Comparison of ENCODE assay signal across 2 cellular contexts in the genomic region with DNA sequence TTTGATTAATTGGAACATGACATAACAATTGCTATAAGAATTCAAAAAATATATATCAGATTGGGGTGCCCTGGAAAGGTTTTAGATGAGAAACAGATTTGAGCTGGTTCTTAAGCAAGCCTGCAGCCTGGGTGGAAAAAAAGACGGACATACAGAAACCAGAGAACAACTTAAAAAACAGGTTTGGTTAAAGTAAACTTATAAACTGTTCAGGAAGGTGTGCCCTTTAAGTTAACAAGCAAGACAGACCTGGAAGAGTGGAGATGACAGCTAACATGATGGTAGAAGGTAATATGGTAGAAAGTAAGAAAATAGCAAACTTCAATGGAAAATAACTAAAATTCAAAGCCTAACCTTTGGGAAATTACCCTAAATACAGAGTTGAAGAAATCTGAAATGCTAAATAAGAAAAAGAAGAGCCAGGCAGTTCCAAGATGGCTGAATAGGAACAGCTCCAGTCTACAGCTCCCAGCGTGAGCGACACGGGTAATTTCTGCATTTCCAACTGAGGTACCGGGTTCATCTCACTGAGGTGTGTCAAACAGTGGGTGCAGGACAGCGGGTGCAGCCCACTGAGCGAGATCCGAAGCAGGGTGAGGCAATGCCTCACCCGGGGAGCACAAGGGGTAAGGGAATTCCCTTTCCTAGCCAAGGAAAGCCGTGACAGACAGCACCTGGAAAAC.
TF ChIP-seq lines count a peak whose summit lies in the region.

No MANE protein-coding gene starts in this region.

TF ChIP-seq in SK-N-SH, 30 proteins besides CTCF, POLR2A, EP300 and RAD21 (continued from another document):
- TF ChIP-seq, protein P1, sequence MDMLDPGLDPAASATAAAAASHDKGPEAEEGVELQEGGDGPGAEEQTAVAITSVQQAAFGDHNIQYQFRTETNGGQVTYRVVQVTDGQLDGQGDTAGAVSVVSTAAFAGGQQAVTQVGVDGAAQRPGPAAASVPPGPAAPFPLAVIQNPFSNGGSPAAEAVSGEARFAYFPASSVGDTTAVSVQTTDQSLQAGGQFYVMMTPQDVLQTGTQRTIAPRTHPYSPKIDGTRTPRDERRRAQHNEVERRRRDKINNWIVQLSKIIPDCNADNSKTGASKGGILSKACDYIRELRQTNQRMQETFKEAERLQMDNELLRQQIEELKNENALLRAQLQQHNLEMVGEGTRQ (IDR thresholded peaks at IDR 0.05; ENCODE audit: borderline replicate concordance, low read depth, low read length) = no peak
- TF ChIP-seq TEAD4 (IDR thresholded peaks at IDR 0.05; ENCODE audit: borderline replicate concordance, insufficient read depth) (no peak), FOXJ3 (CRISPR knock-in tag; IDR thresholded peaks at IDR 0.05) (no peak), TAF1 (IDR thresholded peaks at IDR 0.05; ENCODE audit: borderline replicate concordance, low read depth, low read length) (no peak), RFX5 (IDR thresholded peaks at IDR 0.05; ENCODE audit: low read length) (no peak), MXI1 (IDR thresholded peaks at IDR 0.05; ENCODE audit: low read depth, low read length) (no peak), RCOR1 (IDR thresholded peaks at IDR 0.05; ENCODE audit: low read length) (no peak), SMC3 (IDR thresholded peaks at IDR 0.05; ENCODE audit: low read depth, low read length) (no peak), EZH2phosphoT487 (IDR thresholded peaks at IDR 0.05; ENCODE audit: borderline replicate concordance, low read depth) (no peak), FOXM1 (IDR thresholded peaks at IDR 0.05; ENCODE audit: low read depth) (no peak), RXRA (IDR thresholded peaks at IDR 0.05; ENCODE audit: borderline replicate concordance, low read depth) (no peak), GABPA (IDR thresholded peaks at IDR 0.05; ENCODE audit: low read depth) (no peak), JUND (IDR thresholded peaks at IDR 0.05) (no peak), PBX3 (IDR thresholded peaks at IDR 0.05) (no peak), TCF12 (IDR thresholded peaks at IDR 0.05) (no peak)
- TF ChIP-seq, protein P2, sequence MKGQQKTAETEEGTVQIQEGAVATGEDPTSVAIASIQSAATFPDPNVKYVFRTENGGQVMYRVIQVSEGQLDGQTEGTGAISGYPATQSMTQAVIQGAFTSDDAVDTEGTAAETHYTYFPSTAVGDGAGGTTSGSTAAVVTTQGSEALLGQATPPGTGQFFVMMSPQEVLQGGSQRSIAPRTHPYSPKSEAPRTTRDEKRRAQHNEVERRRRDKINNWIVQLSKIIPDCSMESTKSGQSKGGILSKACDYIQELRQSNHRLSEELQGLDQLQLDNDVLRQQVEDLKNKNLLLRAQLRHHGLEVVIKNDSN (IDR thresholded peaks at IDR 0.05; ENCODE audit: borderline replicate concordance, low read depth) = no peak

TF ChIP-seq in SK-N-SH treated with all-trans-retinoic acid at 6 μM for 48 hours, 23 proteins besides CTCF, POLR2A, EP300 and RAD21 (continued from another document):
- TF ChIP-seq ZNF565 (CRISPR knock-in tag; conservative IDR thresholded peaks at IDR 0.05; ENCODE audit: low read depth) = no peak
